ENCODE assay signal across 1 cellular context in the genomic region with DNA sequence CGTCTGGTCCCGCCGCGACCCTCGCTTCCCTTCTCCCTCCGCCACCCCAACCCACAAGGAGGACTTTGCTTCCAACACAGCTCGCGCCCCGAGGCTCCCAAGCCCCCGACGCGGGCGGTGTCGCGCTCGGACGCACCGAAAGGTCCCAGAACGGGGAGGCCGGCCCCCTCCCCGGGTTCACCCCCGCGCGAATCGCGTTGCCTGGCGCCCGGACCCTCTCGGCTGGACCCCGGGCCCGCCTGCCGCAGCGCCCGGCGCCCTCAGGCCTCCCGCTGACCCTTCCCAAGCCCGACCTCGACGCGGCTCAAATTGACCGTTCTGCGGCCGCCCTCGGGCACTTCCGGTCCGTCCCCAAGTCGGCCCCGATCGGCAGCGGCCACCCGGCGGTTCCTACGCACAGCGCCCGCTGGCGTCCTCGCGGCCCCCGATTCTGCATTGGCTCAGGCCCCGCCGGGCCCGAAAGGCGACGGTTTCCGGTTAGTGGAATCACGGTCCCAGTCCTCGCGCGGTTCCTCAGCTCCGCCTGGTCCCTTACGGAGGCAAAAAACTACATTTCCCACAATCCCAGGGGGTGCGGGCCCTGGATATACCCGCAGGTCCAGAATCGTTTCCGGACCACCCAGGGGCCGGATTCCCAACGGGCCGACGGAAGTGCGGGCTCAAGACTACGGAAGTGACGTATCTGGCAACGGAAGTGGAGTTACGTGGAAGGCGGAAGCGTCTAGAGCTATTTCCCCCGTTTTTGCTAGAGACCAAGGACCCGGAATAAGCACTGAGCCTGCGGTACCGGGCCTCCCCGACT.
TF ChIP-seq lines count a peak whose summit lies in the region.

Gene AURKAIP1 (minus strand): TSS at position 347 of the 802 bp plus-strand sequence. CDS start 451 bp downstream, outside the sequence.

TF ChIP-seq in A549, 52 proteins besides CTCF, POLR2A, EP300 and RAD21 (continued from another document):
- TF ChIP-seq USF2 (IDR thresholded peaks at IDR 0.05) (no peak), RNF2 (IDR thresholded peaks at IDR 0.05; ENCODE audit: borderline replicate concordance, low read depth) (no peak), EHF (CRISPR knock-in tag; IDR thresholded peaks at IDR 0.05) (peak; percentile 61; the same call in 1 of the 2 replicates), SREBF2 (IDR thresholded peaks at IDR 0.05) (no peak), FOSL2 (IDR thresholded peaks at IDR 0.05) (no peak), FOSL2 (CRISPR knock-in tag; IDR thresholded peaks at IDR 0.05) (peak; percentile 44), CHD4 (IDR thresholded peaks at IDR 0.05; ENCODE audit: borderline replicate concordance) (no peak), REST (IDR thresholded peaks at IDR 0.05) (peak; percentile 89), HOXA7 (CRISPR knock-in tag; IDR thresholded peaks at IDR 0.05) (no peak), CHD2 (IDR thresholded peaks at IDR 0.05; ENCODE audit: low read length, partially characterized antibody) (peak; percentile 87), JUN (IDR thresholded peaks at IDR 0.05) (peak; percentile 79 to 81), HDAC2 (IDR thresholded peaks at IDR 0.05) (no peak), CBX2 (IDR thresholded peaks at IDR 0.05; ENCODE audit: borderline replicate concordance, low read depth) (no peak), E2F6 (IDR thresholded peaks at IDR 0.05; ENCODE audit: borderline replicate concordance, low read depth) (no peak), NFE2L2 (conservative IDR thresholded peaks at IDR 0.05; ENCODE audit: low read length) (no peak), MAFK (IDR thresholded peaks at IDR 0.05; ENCODE audit: partially characterized antibody) (no peak), KDM5A (IDR thresholded peaks at IDR 0.05) (peak; percentile 82), MYC (IDR thresholded peaks at IDR 0.05; ENCODE audit: borderline replicate concordance, low read length) (no peak), EHMT2 (IDR thresholded peaks at IDR 0.05; ENCODE audit: low read depth) (no peak), PHF8 (IDR thresholded peaks at IDR 0.05; ENCODE audit: borderline replicate concordance, low read depth) (peak; percentile 67; the same call in 1 of the 2 replicates), POLR2AphosphoS2 (conservative IDR thresholded peaks at IDR 0.05; ENCODE audit: low read length) (no peak), HEYL (CRISPR knock-in tag; IDR thresholded peaks at IDR 0.05) (no peak), GATA3 (IDR thresholded peaks at IDR 0.05; ENCODE audit: borderline replicate concordance) (peak; percentile 53; the same call in 1 of the 2 replicates), RCOR1 (IDR thresholded peaks at IDR 0.05; ENCODE audit: low read depth, low read length) (no peak), RARB (CRISPR knock-in tag; IDR thresholded peaks at IDR 0.05) (no peak), MAX (IDR thresholded peaks at IDR 0.05) (peak; percentile 87), MAZ (IDR thresholded peaks at IDR 0.05; ENCODE audit: borderline replicate concordance, low read depth, low read length) (peak; percentile 81), ZC3H11A (IDR thresholded peaks at IDR 0.05) (no peak), ELK1 (IDR thresholded peaks at IDR 0.05; ENCODE audit: low read depth, low read length) (peak; percentile 51; the same call in 1 of the 2 replicates), RFX5 (IDR thresholded peaks at IDR 0.05) (peak; percentile 59)
- TF ChIP-seq, protein P1, sequence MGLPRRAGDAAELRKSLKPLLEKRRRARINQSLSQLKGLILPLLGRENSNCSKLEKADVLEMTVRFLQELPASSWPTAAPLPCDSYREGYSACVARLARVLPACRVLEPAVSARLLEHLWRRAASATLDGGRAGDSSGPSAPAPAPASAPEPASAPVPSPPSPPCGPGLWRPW (IDR thresholded peaks at IDR 0.05): no peak
